18 cellular contexts compared by ENCODE assay signal in the genomic region with DNA sequence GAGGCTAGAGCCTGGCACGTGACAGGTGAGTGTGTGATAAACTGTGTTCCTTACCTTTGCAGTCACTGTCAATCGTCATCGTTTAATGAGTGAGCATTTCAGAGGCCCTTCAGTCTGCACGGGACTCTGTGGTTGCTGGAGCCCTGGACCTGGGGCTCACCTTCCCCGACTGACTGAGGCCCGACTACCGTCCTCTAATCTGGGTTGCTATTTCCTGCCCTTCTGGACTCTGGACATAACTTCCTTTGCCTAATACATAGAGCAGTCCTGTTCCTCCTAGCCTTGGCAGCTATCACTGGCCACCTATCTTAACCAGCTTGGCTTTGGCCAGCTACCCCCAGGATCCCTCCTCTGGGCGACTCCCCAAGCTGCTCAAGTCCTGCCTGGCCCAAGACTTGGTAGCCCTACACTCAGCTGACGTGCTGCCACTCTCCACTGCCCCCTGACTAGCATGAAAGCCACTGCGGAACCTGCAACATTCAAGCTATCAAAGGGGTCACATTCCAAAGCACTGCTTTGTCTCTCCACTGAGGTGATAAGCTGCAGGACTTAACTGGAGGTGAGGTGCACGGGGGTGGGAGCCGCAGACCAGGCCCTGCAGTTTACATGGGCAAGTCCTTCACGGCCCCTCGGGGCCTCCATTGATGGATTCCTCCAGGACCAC. TPM values are rescaled to one million over a fixed set of nuclear protein-coding genes. Genes with fewer than 3 reads are reported as not detected.
DNase-seq lines count a peak whose midpoint lies in the region; ATAC-seq and TF ChIP-seq lines count a peak whose summit lies in the region.
"Had no signal": no experiment of that assay in that cellular context is flagged by ENCODE, and none has a peak within 500 bp of the region (broad histone marks: within the 10 kb centered on the region; RNA-seq: fewer than 3 reads in every experiment).

No MANE protein-coding gene starts in this region.

- intact Hi-C loops in CD8-positive, alpha-beta T cell (cut with DNase I, micrococcal nuclease), result loop anchor here in 1 of 2 experiments (5.0 kb wide), 1 partner anchor 71 kb away; no protein-coding TSS in a partner anchor
- intact Hi-C loops in PC-3 (cut with micrococcal nuclease), result loop anchor here (10.0 kb wide), 1 partner anchor 133 kb away; no protein-coding TSS in a partner anchor

- H3F3A ChIP-seq in PC-3 (ENCODE audit: low read length, unreplicated experiment) (no peaks in the 10 kb centered on the region), neural progenitor cell (ENCODE audit: low read depth) (peaks cover 16% of the 10 kb centered on the region)

- in situ Hi-C loops in GM13976 (cut with MboI; ENCODE audit: low sequenced_read_pairs, unreplicated experiment), result no loop called here

- H3K36me3 ChIP-seq in CD8-positive, alpha-beta T cell (ENCODE audit: insufficient read depth, low read length), result no peaks in the 10 kb centered on the region
- H3K36me3 ChIP-seq in PC-3 (ENCODE audit: low read depth, low read length) (no peaks in the 10 kb centered on the region), neural progenitor cell (no peaks in the 10 kb centered on the region)
- H3K36me3 ChIP-seq: adrenal gland had no signal

- H3K27ac Mint-ChIP-seq in CD8-positive, alpha-beta T cell, result peak overlapping the region; percentile 73
- H3K27ac Mint-ChIP-seq in neural progenitor cell, result no peak overlapping the region

- ATAC-seq in CD8-positive, alpha-beta T cell, result no peak
- ATAC-seq in PC-3, result no peak
- ATAC-seq: mucosa of descending colon had no signal

- H3K4me1 ChIP-seq in CD8-positive, alpha-beta T cell (ENCODE audit: insufficient read depth, low read length), result peaks cover 29% of the 10 kb centered on the region
- H3K4me1 ChIP-seq in PC-3 (ENCODE audit: insufficient read depth, low read length), result 0 out of 2 replicates have a peak, but pooled peaks cover 4% of the 10 kb centered on the region
- H3K4me1 ChIP-seq in neural progenitor cell, result peaks cover 25% of the 10 kb centered on the region

- no TSS peak for BruUV-seq in PC-3 (replicated peaks; lab: Mats Ljungman, UMichigan)

- no peaks in the 10 kb centered on the region for H3K27me3 ChIP-seq in CD8-positive, alpha-beta T cell (ENCODE audit: insufficient read depth, low read length)
- no peaks in the 10 kb centered on the region for H3K27me3 ChIP-seq in PC-3 (ENCODE audit: low read length)
- H3K27me3 ChIP-seq in neural progenitor cell, result no peaks in the 10 kb centered on the region
- H3K27me3 ChIP-seq: adrenal gland had no signal

- POLR2A ChIA-PET in CD8-positive, alpha-beta T cell (lab: Charles Lee), result no interaction called here
- POLR2A ChIA-PET in PC-3 (lab: Charles Lee; ENCODE audit: unreplicated experiment), result no interaction called here

- no peaks in the 10 kb centered on the region for H3K9me2 ChIP-seq in PC-3 (replicated peaks; ENCODE audit: low read length)

- no peak overlapping the region for H3K27ac ChIP-seq in CD8-positive, alpha-beta T cell (ENCODE audit: low read depth, low read length)
- no peak overlapping the region for H3K27ac ChIP-seq in PC-3 (ENCODE audit: low read length)
- H3K27ac ChIP-seq in neural progenitor cell, result no peak overlapping the region

- no peak overlapping the region for H3K4me2 ChIP-seq in PC-3 (ENCODE audit: low read length)
- no peak overlapping the region for H3K4me2 ChIP-seq in neural progenitor cell

- no peak overlapping the region for H2AFZ ChIP-seq in PC-3 (ENCODE audit: low read length)
- H2AFZ ChIP-seq in neural progenitor cell (replicated peaks), result no peak overlapping the region

- H4K20me1 ChIP-seq in PC-3 (ENCODE audit: low read length), result no peaks in the 10 kb centered on the region
- no peaks in the 10 kb centered on the region for H4K20me1 ChIP-seq in neural progenitor cell (ENCODE audit: low read depth)

- no peak for TF ChIP-seq CTCF in CD8-positive, alpha-beta T cell (IDR thresholded peaks at IDR 0.05)
- 0 out of 2 replicates have a peak, but pooled peaks have one; percentile 10 for TF ChIP-seq CTCF in PC-3 (conservative IDR thresholded peaks at IDR 0.05; ENCODE audit: low read depth, low read length)
- TF ChIP-seq CTCF in fibroblast of the aortic adventitia (IDR thresholded peaks at IDR 0.05; ENCODE audit: insufficient read depth, low read length), result peak; percentile 1
- TF ChIP-seq CTCF in neural progenitor cell (IDR thresholded peaks at IDR 0.05), result peak; percentile 36
- TF ChIP-seq CTCF in GM13976 (IDR thresholded peaks at IDR 0.05; ENCODE audit: borderline replicate concordance, control extremely low read depth, extremely low read depth, insufficient read depth, missing control alignments), result no peak

- no peaks in the 10 kb centered on the region for H3K27me3 Mint-ChIP-seq in CD8-positive, alpha-beta T cell (ENCODE audit: low read depth)
- peaks cover 10% of the 10 kb centered on the region for H3K27me3 Mint-ChIP-seq in neural progenitor cell (ENCODE audit: insufficient read depth, low read depth)

- H3K9ac ChIP-seq in PC-3 (ENCODE audit: low read length), result no peak overlapping the region
- H3K9ac ChIP-seq in neural progenitor cell, result no peak overlapping the region

- no peaks in the 10 kb centered on the region for H3K9me3 ChIP-seq in CD8-positive, alpha-beta T cell (ENCODE audit: low read length)
- H3K9me3 ChIP-seq in PC-3 (ENCODE audit: low read length) (no peaks in the 10 kb centered on the region), neural progenitor cell (ENCODE audit: low read depth) (no peaks in the 10 kb centered on the region)
- H3K9me3 ChIP-seq: adrenal gland, mucosa of descending colon had no signal

- no peaks in the 10 kb centered on the region for H3K79me2 ChIP-seq in PC-3 (ENCODE audit: low read length)
- H3K79me2 ChIP-seq in neural progenitor cell (ENCODE audit: low read depth), result no peaks in the 10 kb centered on the region

- no peak overlapping the region for H3K4me3 ChIP-seq in CD8-positive, alpha-beta T cell (ENCODE audit: low read depth, low read length)
- H3K4me3 ChIP-seq in PC-3 (ENCODE audit: low read length) (no peak overlapping the region), fibroblast of the aortic adventitia (ENCODE audit: low read depth, low read length) (no peak overlapping the region), neural progenitor cell (no peak overlapping the region)
- H3K4me3 ChIP-seq: adrenal gland, mucosa of descending colon had no signal

- no peaks in the 10 kb centered on the region for H3K36me3 Mint-ChIP-seq in CD8-positive, alpha-beta T cell
- no peaks in the 10 kb centered on the region for H3K36me3 Mint-ChIP-seq in neural progenitor cell

- CTCF ChIA-PET in CD8-positive, alpha-beta T cell (lab: Charles Lee), result interaction anchor here (1.1 to 3.2 kb wide), 5 partner anchors 11 to 72 kb away, joined by 3 to 10 read pairs (median 3); partner anchors contain the start of gene RAB17
- CTCF ChIA-PET in PC-3 (lab: Charles Lee), result no interaction called here

- no peaks in the 10 kb centered on the region for H3K9me3 Mint-ChIP-seq in CD8-positive, alpha-beta T cell
- no peaks in the 10 kb centered on the region for H3K9me3 Mint-ChIP-seq in neural progenitor cell
- H3K9me3 Mint-ChIP-seq: dendritic cell treated with granulocyte-macrophage colony-stimulating factor and Interleukin-4, amounts not matched to agents 40 ng/mL and 50 ng/mL, for 4 days had no signal

- peaks cover 32% of the 10 kb centered on the region for H3K4me1 Mint-ChIP-seq in CD8-positive, alpha-beta T cell (ENCODE audit: low read depth)
- H3K4me1 Mint-ChIP-seq in neural progenitor cell, result peaks cover 37% of the 10 kb centered on the region

- no peak for DNase-seq in CD8-positive, alpha-beta T cell
- DNase-seq in PC-3 (no peak), fibroblast of the aortic adventitia (ENCODE audit: low read depth) (no peak), neural progenitor cell (ENCODE audit: low spot score) (peak; percentile 71), germinal center (ENCODE audit: low spot score) (no peak), RKO (ENCODE audit: low spot score) (no peak), COLO668 (lab: John Stamatoyannopoulos, UW; ENCODE audit: unreplicated experiment) (no peak), GM13976 (ENCODE audit: low spot score) (no peak)
- DNase-seq: adrenal gland, AML-193, mucosa of descending colon, NCI-H1105 treated with DMSO at 0.1 percent for 48 hours, NCI-H446, OCI-M1, SW 1271 had no signal

- no peak overlapping the region for H3K4me3 Mint-ChIP-seq in CD8-positive, alpha-beta T cell
- H3K4me3 Mint-ChIP-seq in neural progenitor cell, result no peak overlapping the region
- H3K4me3 Mint-ChIP-seq: dendritic cell treated with granulocyte-macrophage colony-stimulating factor and Interleukin-4, amounts not matched to agents 40 ng/mL and 50 ng/mL, for 4 days had no signal

RNA-seq across cellular contexts. Expression of gene RAB17, which starts 11.1 kb away (rescaled TPM):
- total RNA-seq in CD8-positive, alpha-beta T cell, result not detected
- 28.9 and 52.2 TPM in 2 replicates for total RNA-seq in PC-3 (2014; rRNA removed)
- 0.54 and 3.5 TPM in 2 replicates for total RNA-seq in fibroblast of the aortic adventitia (ENCODE audit: low replicate concordance)
- 0.43 TPM in 1 of 2 replicates, not detected in the other for total RNA-seq in neural progenitor cell (ENCODE audit: low replicate concordance)

RNA-seq across cellular contexts. Expression of gene LRRFIP1, which starts 25.8 kb away (rescaled TPM):
- total RNA-seq in CD8-positive, alpha-beta T cell, result 100 to 1,000 TPM; 127 to 128 TPM
- total RNA-seq in PC-3 (2014; rRNA removed), result 87.8 and 106 TPM in 2 replicates
- 29.2 and 49.0 TPM in 2 replicates for total RNA-seq in fibroblast of the aortic adventitia (ENCODE audit: low replicate concordance)
- 18.9 and 40.7 TPM in 2 replicates for total RNA-seq in neural progenitor cell (ENCODE audit: low replicate concordance)

RNA-seq across cellular contexts. Expression of gene PRLH, which starts 35.2 kb away (rescaled TPM):
- total RNA-seq in CD8-positive, alpha-beta T cell, result not detected
- not detected in 2 replicates for total RNA-seq in PC-3 (2014; rRNA removed)
- not detected in 2 replicates for total RNA-seq in fibroblast of the aortic adventitia (ENCODE audit: low replicate concordance)
- total RNA-seq in neural progenitor cell (ENCODE audit: low replicate concordance), result not detected in 2 replicates
- total RNA-seq: adrenal gland, fibroblast of villous mesenchyme, mucosa of descending colon, urinary bladder had no signal

Comparison
In these comparisons a context has a peak if more than half of its experiments do, and no peak if none do; other contexts are left out.
1. CTCF ChIP-seq: peak in PC-3 (single experiment), fibroblast of the aortic adventitia (single experiment) and neural progenitor cell (single experiment); none in CD8-positive, alpha-beta T cell (single experiment) and GM13976 (single experiment).